In the genomic region with DNA sequence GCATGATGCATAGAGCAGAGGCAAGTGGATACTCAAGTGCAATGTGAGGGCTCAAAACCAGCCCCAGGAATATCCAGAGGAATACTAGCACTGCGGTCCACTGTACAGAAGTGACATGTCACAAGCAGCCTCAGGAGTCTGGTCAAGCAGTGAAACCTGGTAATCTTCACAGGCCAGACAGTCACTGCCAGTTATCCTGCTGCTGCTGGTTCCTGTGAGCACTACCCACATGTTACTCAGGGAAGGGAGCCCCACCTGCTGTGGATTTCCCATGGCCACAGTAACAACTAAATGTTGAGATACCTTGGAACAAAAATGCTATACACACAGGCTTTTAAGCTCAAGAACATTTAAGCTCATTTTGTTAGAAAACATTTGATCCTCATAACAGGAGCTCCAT, we compare ENCODE assay signal across 16 cellular contexts.
DNase-seq lines count a peak whose midpoint lies in the region; ATAC-seq, FAIRE-seq and TF ChIP-seq lines count a peak whose summit lies in the region.
"Had no signal": no experiment of that assay in that cellular context is flagged by ENCODE, and none has a peak within 500 bp of the region (broad histone marks: within the 10 kb centered on the region; RNA-seq: fewer than 3 reads in every experiment).

No MANE protein-coding gene starts in this region.

- H3K27me3 ChIP-seq in pancreas = no peaks in the 10 kb centered on the region

- H3K27ac ChIP-seq in pancreas = no peak overlapping the region
- H3K27ac ChIP-seq: GM23248, HL-60 had no signal

- in situ Hi-C loops in G401 (cut with HindIII; ENCODE audit: low sequenced_read_pairs) = no loop called here

- TF ChIP-seq CTCF in pancreas (IDR thresholded peaks at IDR 0.05) = no peak
- TF ChIP-seq CTCF in mucosa of descending colon (IDR thresholded peaks at IDR 0.05) = no peak

- ATAC-seq in pancreas = peak; percentile 57 to 77 (median 70)
- no peak for ATAC-seq in mucosa of descending colon

- FAIRE-seq in pancreas (lab: Jason Lieb, UNC) = no peak
- FAIRE-seq: A204.1, D721Med, GM12878, GM18507 had no signal

- H3K4me3 ChIP-seq in pancreas (no peak overlapping the region), mucosa of descending colon (no peak overlapping the region)
- H3K4me3 ChIP-seq: GM12878, GM23248 had no signal

- H3K9me3 ChIP-seq in pancreas = no peaks in the 10 kb centered on the region
- no peaks in the 10 kb centered on the region for H3K9me3 ChIP-seq in mucosa of descending colon

- DNase-seq in COR-L47 (lab: John Stamatoyannopoulos, UW) (peak; percentile 19), G401 (ENCODE audit: low spot score) (peak; percentile 73), NCI-H69 (lab: John Stamatoyannopoulos, UW) (peak; percentile 94), pancreas (peak in 2 of 6 donors; percentile 22 to 32), NCI-H524 (lab: John Stamatoyannopoulos, UW) (no peak), mucosa of descending colon (no peak)
- no peak for DNase-seq in stimulated activated CD4-positive, alpha-beta T cell treated with anti-CD3 and anti-CD28 coated beads, Interleukin-4, amount 100 ng/mL, for 4 hours
- DNase-seq: CD4-positive, alpha-beta T cell; DMS153; GM23248; H7 had no signal

- H3K4me1 ChIP-seq in pancreas (peaks cover 0 to 5% (median 0%) of the 10 kb centered on the region in 3 donors), mucosa of descending colon (ENCODE audit: low read depth) (no peaks in the 10 kb centered on the region)

- no peaks in the 10 kb centered on the region for H3K36me3 ChIP-seq in pancreas
- no peaks in the 10 kb centered on the region for H3K36me3 ChIP-seq in mucosa of descending colon (ENCODE audit: low read depth)

- intact Hi-C loops in pancreas (cut with DNase I) = no loop called here
- intact Hi-C loops in mucosa of descending colon (cut with DNase I, micrococcal nuclease) = no loop called here

- WGBS in pancreas, 2 donors = 55 to 60% methylated on average over 1 of the region's 1 CpG

Comparison
In these comparisons a context has a peak if more than half of its experiments do, and no peak if none do; other contexts are left out.
1. DNase-seq: peak in COR-L47 (single experiment), G401 (single experiment) and NCI-H69 (single experiment); none in stimulated activated CD4-positive, alpha-beta T cell treated with anti-CD3 and anti-CD28 coated beads, Interleukin-4, amount 100 ng/mL, for 4 hours (0 of 2), NCI-H524 (0 of 2) and mucosa of descending colon (0 of 3).